ENCODE assay signal across 15 cellular contexts in genomic region chr5:93589812-93590215, GRCh38. TPM values are rescaled to one million over a fixed set of nuclear protein-coding genes. Genes with fewer than 3 reads are reported as not detected.
DNase-seq lines count a peak whose midpoint lies in the region; ATAC-seq and TF ChIP-seq lines count a peak whose summit lies in the region.
"Had no signal": no experiment of that assay in that cellular context is flagged by ENCODE, and none has a peak within 500 bp of the region (broad histone marks: within the 10 kb centered on the region; RNA-seq: fewer than 3 reads in every experiment).

No MANE protein-coding gene starts in this region.

- TF ChIP-seq CTCF in HCT116 (IDR thresholded peaks at IDR 0.05 in 2 of 3, conservative IDR thresholded peaks at IDR 0.05 in 1 of 3; ENCODE audit: borderline replicate concordance in 1 of 3, insufficient read depth in 1 of 3, low read depth in 2 of 3, low read length in 2 of 3), result no peak
- TF ChIP-seq CTCF in astrocyte of the spinal cord (IDR thresholded peaks at IDR 0.05; ENCODE audit: low read depth, low read length), result no peak
- TF ChIP-seq CTCF in retinal pigment epithelial cell (conservative IDR thresholded peaks at IDR 0.05; ENCODE audit: low read depth, low read length), result no peak

- POLR2A ChIA-PET in HCT116 (lab: Charles Lee), result no interaction called here

- CTCF ChIA-PET in HCT116 (lab: Charles Lee), result no interaction called here

- H3K36me3 ChIP-seq in HCT116 (ENCODE audit: control insufficient read depth in 1 of 2, insufficient read depth in 2 of 2, low read length in 2 of 2), result peaks cover 0 to 60% of the 10 kb centered on the region in 2 experiments; a peak in 2 of 4 replicates

- no peaks in the 10 kb centered on the region for H3K27me3 ChIP-seq in HCT116 (ENCODE audit: insufficient read depth, low read length)

- DNase-seq in HCT116 (ENCODE audit: low read depth, low spot score) (no peak), astrocyte of the spinal cord (ENCODE audit: low read depth, low spot score) (peak; percentile 64), hippocampal formation (lab: John Stamatoyannopoulos, UW) (peak; percentile 27 to 60), retinal pigment epithelial cell (ENCODE audit: low read depth) (no peak), NCI-H1436 (lab: John Stamatoyannopoulos, UW) (no peak), NCI-H526 (lab: John Stamatoyannopoulos, UW) (no peak), AG08396 (ENCODE audit: low spot score) (no peak)
- DNase-seq in stimulated activated naive CD8-positive, alpha-beta T cell treated with anti-CD3 and anti-CD28 coated beads, Interleukin-15, Interleukin-2, amounts not matched to agents 100 U/mL and 50 U/mL, for 24 hours, result no peak
- DNase-seq: activated CD4-positive, alpha-beta T cell treated with anti-CD3 and anti-CD28 coated beads, Interleukin-2, amount 50 U/mL, for 4 hours; activated naive CD8-positive, alpha-beta T cell treated with anti-CD3 and anti-CD28 coated beads for 36 hours; activated T-cell treated with anti-CD3 and anti-CD28 coated beads, Interleukin-2, amount 50 U/mL, for 4 hours; DMS 273 treated with DMSO at 0.1 percent for 48 hours; NCI-H1417; stimulated activated naive CD4-positive, alpha-beta T cell treated with Interleukin-2 at 50 U/mL for 16 hours had no signal

- no peak for ATAC-seq in HCT116
- ATAC-seq in stimulated activated naive CD8-positive, alpha-beta T cell treated with anti-CD3 and anti-CD28 coated beads, Interleukin-15, Interleukin-2, amounts not matched to agents 100 U/mL and 50 U/mL, for 24 hours, result no peak
- ATAC-seq: activated T-cell treated with anti-CD3 and anti-CD28 coated beads, Interleukin-2, amount 50 U/mL, for 4 hours had no signal

- no peaks in the 10 kb centered on the region for H4K20me1 ChIP-seq in HCT116 (ENCODE audit: insufficient read depth)

- no peak for TF ChIP-seq RAD21 in HCT116 (IDR thresholded peaks at IDR 0.05; ENCODE audit: low read depth)

- H3K79me2 ChIP-seq in HCT116 (ENCODE audit: insufficient read depth, low read length), result peaks cover 24% of the 10 kb centered on the region

- RAD21 ChIA-PET in HCT116 (lab: Charles Lee; ENCODE audit: low non-redundant PET in 1 of 2, low total read pairs in 2 of 2, uncharacterized antibody in 2 of 2, unreplicated experiment in 2 of 2), result no interaction called here

- no peak overlapping the region for H2AFZ ChIP-seq in HCT116 (ENCODE audit: low read depth, low read length, poor library complexity, severe bottlenecking)

- H3K4me1 ChIP-seq in HCT116 (ENCODE audit: control insufficient read depth in 1 of 2, insufficient read depth in 2 of 2, low read length in 2 of 2), result peaks cover 9 to 21% of the 10 kb centered on the region in 2 experiments

- no TSS peak for BruUV-seq in HCT116 (replicated peaks; lab: Mats Ljungman, UMichigan)

- H3K27ac ChIP-seq in HCT116 (ENCODE audit: low read depth, low read length), result peak overlapping the region; percentile 29

- H3K4me3 ChIP-seq in HCT116 (replicated peaks in 1 of 2; ENCODE audit: low read depth in 1 of 2, low read length in 2 of 2), result no peak overlapping the region
- H3K4me3 ChIP-seq in astrocyte of the spinal cord (ENCODE audit: low read depth, low read length), result peak overlapping the region; percentile 76
- peak overlapping the region; percentile 71 for H3K4me3 ChIP-seq in retinal pigment epithelial cell (ENCODE audit: low read length)

- no peak overlapping the region for H3K9ac ChIP-seq in HCT116 (ENCODE audit: low read length)

- no peak overlapping the region for H3K4me2 ChIP-seq in HCT116 (ENCODE audit: low read length)

- in situ Hi-C loops in astrocyte of the spinal cord (cut with HindIII; ENCODE audit: low sequenced_read_pairs), result no loop called here

- H3K9me3 ChIP-seq in HCT116 (ENCODE audit: control insufficient read depth in 1 of 2, insufficient read depth in 1 of 2, low read depth in 1 of 2, low read length in 2 of 2), result no peaks in the 10 kb centered on the region

- no peak for TF ChIP-seq POLR2A in HCT116 (IDR thresholded peaks at IDR 0.05; ENCODE audit: borderline replicate concordance, extremely low read depth, insufficient read depth, insufficient read length)

- intact Hi-C loops in HCT116 (cut with micrococcal nuclease), result loop anchor here (10.0 kb wide), 1 partner anchor 1305 kb away; no protein-coding TSS in a partner anchor

- no peaks in the 10 kb centered on the region for H3K9me2 ChIP-seq in HCT116 (ENCODE audit: insufficient read depth)

TF ChIP-seq in HCT116, 20 proteins besides CTCF, POLR2A, EP300 and RAD21:
- TF ChIP-seq CBX3 (IDR thresholded peaks at IDR 0.05; ENCODE audit: low read depth), result no peak
- no peak for TF ChIP-seq ELF1 (IDR thresholded peaks at IDR 0.05; ENCODE audit: borderline replicate concordance, low read depth)
- TF ChIP-seq CEBPB (IDR thresholded peaks at IDR 0.05; ENCODE audit: low read depth), result no peak
- no peak for TF ChIP-seq SP1 (IDR thresholded peaks at IDR 0.05; ENCODE audit: low read depth)
- TF ChIP-seq ZBTB33 (IDR thresholded peaks at IDR 0.05; ENCODE audit: extremely low read depth, insufficient replicate concordance, low read length), result no peak
- TF ChIP-seq ZNF274 (IDR thresholded peaks at IDR 0.05; ENCODE audit: low read depth, low read length), result no peak
- no peak for TF ChIP-seq EZH2 (IDR thresholded peaks at IDR 0.05)
- no peak for TF ChIP-seq MAX (IDR thresholded peaks at IDR 0.05)
- no peak for TF ChIP-seq ZFX (IDR thresholded peaks at IDR 0.05)
- TF ChIP-seq YY1 (IDR thresholded peaks at IDR 0.05; ENCODE audit: extremely low read depth, insufficient replicate concordance, low read depth, low read length), result no peak
- TF ChIP-seq EZH2phosphoT487 (IDR thresholded peaks at IDR 0.05; ENCODE audit: borderline replicate concordance), result no peak

RNA-seq across cellular contexts. Expression of gene NR2F1, which starts 6.8 kb away (rescaled TPM):
- 51.2 TPM for total RNA-seq in HCT116 (2021; ENCODE audit: unreplicated experiment)
- 63.0 and 64.6 TPM in 2 replicates for polyA plus RNA-seq in HCT116 (2012)
- total RNA-seq: activated naive CD8-positive, alpha-beta T cell treated with anti-CD3 and anti-CD28 coated beads for 36 hours; OCI-LY7 had no signal

RNA-seq across cellular contexts. Expression of gene NR2F1-AS1, which starts 8.8 kb away (rescaled TPM):
- 20.1 TPM for total RNA-seq in HCT116 (2021; ENCODE audit: unreplicated experiment)
- 12.7 and 18.1 TPM in 2 replicates for polyA plus RNA-seq in HCT116 (2012)
- total RNA-seq: activated naive CD8-positive, alpha-beta T cell treated with anti-CD3 and anti-CD28 coated beads for 36 hours; activated T-cell treated with anti-CD3 and anti-CD28 coated beads, Interleukin-2, amount 50 U/mL, for 4 hours; OCI-LY7 had no signal

Comparison
In these comparisons a context has a peak if more than half of its experiments do, and no peak if none do; other contexts are left out.
1. DNase-seq: peak in astrocyte of the spinal cord (single experiment) and hippocampal formation (2 of 2); none in HCT116 (single experiment), retinal pigment epithelial cell (single experiment), NCI-H1436 (single experiment), NCI-H526 (0 of 2), AG08396 (single experiment) and stimulated activated naive CD8-positive, alpha-beta T cell treated with anti-CD3 and anti-CD28 coated beads, Interleukin-15, Interleukin-2, amounts not matched to agents 100 U/mL and 50 U/mL, for 24 hours (single experiment).
2. H3K4me3 ChIP-seq: peak in astrocyte of the spinal cord (single experiment) and retinal pigment epithelial cell (single experiment); none in HCT116 (0 of 2).